ENCODE assay signal across 12 cellular contexts in genomic region chr20:41475507-41475906, GRCh38.
A peak's percentile ranks its signal among the peaks of the same experiment; 100 is the strongest.
DNase-seq lines count a peak whose midpoint lies in the region; ATAC-seq and TF ChIP-seq lines count a peak whose summit lies in the region.
"Had no signal": no experiment of that assay in that cellular context is flagged by ENCODE, and none has a peak within 500 bp of the region (broad histone marks: within the 10 kb centered on the region; RNA-seq: fewer than 3 reads in every experiment).

No MANE protein-coding gene starts in this region.

- DNase-seq in GM23248 (peak; percentile 21), SK-N-MC (ENCODE audit: low read depth, low spot score) (no peak), heart right ventricle (no peak), psoas muscle (no peak), head of caudate nucleus (no peak), GM19240 (ENCODE audit: insufficient read length, low spot score) (no peak)
- DNase-seq: activated naive CD8-positive, alpha-beta T cell treated with anti-CD3 and anti-CD28 coated beads, Interleukin-2, amount 10 ng/mL, durations not matched to agents 7 days and 5 days; CD4-positive, alpha-beta memory T cell had no signal

- H3K9me2 ChIP-seq in GM23248 (ENCODE audit: insufficient read depth): no peaks in the 10 kb centered on the region

- no peak overlapping the region for H2AFZ ChIP-seq in GM23248

- H3K27ac ChIP-seq in GM23248 (no peak overlapping the region; the same call in 1 of the 2 replicates), SK-N-MC (peak overlapping the region; percentile 67), heart right ventricle (peak overlapping the region in 7 of 10 donors; percentile 2 to 65 (median 27)), psoas muscle (peak overlapping the region; percentile 81)
- H3K27ac ChIP-seq: suprapubic skin had no signal

- H3K4me3 ChIP-seq in GM23248: no peak overlapping the region
- 0 out of 2 replicates have a peak overlapping the region, but pooled peaks have one; percentile 11 for H3K4me3 ChIP-seq in SK-N-MC
- no peak overlapping the region for H3K4me3 ChIP-seq in heart right ventricle
- H3K4me3 ChIP-seq in psoas muscle: no peak overlapping the region
- H3K4me3 ChIP-seq: smooth muscle cell, suprapubic skin had no signal

- TF ChIP-seq CTCF in heart right ventricle (IDR thresholded peaks at IDR 0.05) (no peak), psoas muscle (IDR thresholded peaks at IDR 0.05) (no peak)

- H3K4me1 ChIP-seq in GM23248 (ENCODE audit: insufficient read depth): peaks cover 20% of the 10 kb centered on the region
- peaks cover 0 to 39% (median 22%) of the 10 kb centered on the region in 9 donors for H3K4me1 ChIP-seq in heart right ventricle
- H3K4me1 ChIP-seq in psoas muscle: peaks cover 27% of the 10 kb centered on the region

- H3K36me3 ChIP-seq in GM23248 (ENCODE audit: low read depth) (peaks cover 3% of the 10 kb centered on the region; the same call in 1 of the 2 replicates), SK-N-MC (ENCODE audit: insufficient read depth, low read length) (peaks cover 54% of the 10 kb centered on the region), heart right ventricle (peaks cover 0 to 67% (median 9%) of the 10 kb centered on the region in 9 donors), psoas muscle (ENCODE audit: insufficient read depth in 1 of 2, low read depth in 1 of 2) (peaks cover 0 to 13% of the 10 kb centered on the region in 2 donors)

- intact Hi-C loops in heart right ventricle (cut with DNase I) (loop anchor here in 1 of 10 donors (10.0 kb wide), 1 partner anchor 219 kb away; no protein-coding TSS in a partner anchor), psoas muscle (cut with DNase I) (loop anchor here in 1 of 2 donors (10.0 kb wide), 1 partner anchor 219 kb away; no protein-coding TSS in a partner anchor), head of caudate nucleus (cut with DNase I) (no loop called here)

- no peaks in the 10 kb centered on the region for H4K20me1 ChIP-seq in GM23248 (ENCODE audit: insufficient read depth)

- H3K9me3 ChIP-seq in GM23248 (ENCODE audit: low read depth): no peaks in the 10 kb centered on the region
- H3K9me3 ChIP-seq in SK-N-MC (ENCODE audit: low read depth, low read length): no peaks in the 10 kb centered on the region; the same call in 1 of the 2 replicates
- peaks cover 0 to 8% (median 0%) of the 10 kb centered on the region in 11 donors for H3K9me3 ChIP-seq in heart right ventricle
- no peaks in the 10 kb centered on the region for H3K9me3 ChIP-seq in psoas muscle
- H3K9me3 ChIP-seq: suprapubic skin had no signal

- 8 to 10% methylated on average over 1 of the region's 1 CpG for WGBS in GM23248 (ENCODE audit: low coverage in 1 of 2, low lambda C conversion rate in 2 of 2, missing lambda C conversion rate in 2 of 2), 2 experiments
- 42 to 43% methylated on average over 1 of the region's 1 CpG for whole genome bisulfite sequencing in heart right ventricle, 2 donors
- WGBS in psoas muscle, 3 donors: 29 to 45% (median 33%) methylated on average over 1 of the region's 1 CpG

- H3F3A ChIP-seq in GM23248 (ENCODE audit: insufficient read depth): no peaks in the 10 kb centered on the region

- no peaks in the 10 kb centered on the region for H3K27me3 ChIP-seq in GM23248 (replicated peaks; ENCODE audit: insufficient read depth)
- no peaks in the 10 kb centered on the region for H3K27me3 ChIP-seq in heart right ventricle
- H3K27me3 ChIP-seq in psoas muscle (ENCODE audit: insufficient read depth in 3 of 3, low read length in 2 of 3): no peaks in the 10 kb centered on the region
- H3K27me3 ChIP-seq: suprapubic skin had no signal

- H3K79me2 ChIP-seq in GM23248 (ENCODE audit: insufficient read depth): no peaks in the 10 kb centered on the region

- H3K4me2 ChIP-seq in GM23248 (ENCODE audit: unreplicated experiment): peak overlapping the region; percentile 43
- H3K4me2 ChIP-seq: smooth muscle cell had no signal

- ATAC-seq in heart right ventricle (peak in 6 of 8 donors; percentile 20 to 50 (median 34)), psoas muscle (peak; percentile 14 to 36 (median 24)), GM21528 (IDR thresholded peaks at IDR 0.05; ENCODE audit: low FRiP score, unreplicated experiment) (no peak), GM21723 (IDR thresholded peaks at IDR 0.05; ENCODE audit: unreplicated experiment) (no peak)

- H3K9ac ChIP-seq in GM23248: no peak overlapping the region
- no peak overlapping the region for H3K9ac ChIP-seq in SK-N-MC (ENCODE audit: insufficient read length)

- in situ Hi-C loops in GM23248 (cut with MboI): no loop called here

Comparison
In these comparisons a context has a peak if more than half of its experiments do, and no peak if none do; other contexts are left out.
1. ATAC-seq: peak in heart right ventricle (6 of 8) and psoas muscle (4 of 4); none in GM21528 (single experiment) and GM21723 (single experiment).